ENCODE assay signal across 17 cellular contexts in the genomic region with DNA sequence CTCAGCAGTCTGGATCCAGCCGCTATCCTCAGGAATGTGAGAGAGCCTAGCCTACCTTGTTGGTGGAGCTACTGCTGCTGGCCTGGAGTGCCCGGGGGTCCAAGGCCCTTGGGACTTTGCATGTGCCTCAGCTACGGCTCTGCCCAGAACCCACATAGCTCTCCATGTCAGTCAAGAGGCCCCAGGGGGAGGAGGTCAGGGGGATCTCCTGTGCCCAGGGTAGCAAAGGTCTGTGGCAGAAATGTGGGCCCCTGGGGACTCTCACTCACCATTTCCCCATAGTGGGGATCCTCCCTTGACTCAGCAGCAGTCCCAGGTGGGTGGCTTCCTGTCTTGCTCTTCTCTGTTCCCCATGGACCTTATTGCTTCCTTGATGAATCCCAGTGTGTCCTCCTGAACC.
A peak's percentile ranks its signal among the peaks of the same experiment; 100 is the strongest.
DNase-seq lines count a peak whose midpoint lies in the region; ATAC-seq lines count a peak whose summit lies in the region.
"Had no signal": no experiment of that assay in that cellular context is flagged by ENCODE, and none has a peak within 500 bp of the region (broad histone marks: within the 10 kb centered on the region; RNA-seq: fewer than 3 reads in every experiment).

No MANE protein-coding gene starts in this region.

- peaks cover 2% of the 10 kb centered on the region for H3K9me3 ChIP-seq in iPS-18c (ENCODE audit: control insufficient read depth, insufficient read depth, low read length)

- peak overlapping the region; percentile 15; the same call in 1 of the 2 replicates for H3K4me3 ChIP-seq in iPS-18c (ENCODE audit: insufficient read depth, low read depth, low read length)
- H3K4me3 ChIP-seq: coronary artery, lung, spleen had no signal

- ATAC-seq in GM18909 (IDR thresholded peaks at IDR 0.05; ENCODE audit: poor library complexity, unreplicated experiment) (peak; percentile 62), GM21737 (IDR thresholded peaks at IDR 0.05; ENCODE audit: unreplicated experiment) (peak; percentile 71), HG03095 (IDR thresholded peaks at IDR 0.05; ENCODE audit: unreplicated experiment) (peak; percentile 67), GM21515 (IDR thresholded peaks at IDR 0.05; ENCODE audit: unreplicated experiment) (no peak), HG03571 (IDR thresholded peaks at IDR 0.05; ENCODE audit: unreplicated experiment) (no peak)

- DNase-seq in activated gamma-delta T cell treated with Interleukin-2 at 50 U/mL for 16 hours (no peak), OCI-M1 (lab: John Stamatoyannopoulos, UW) (no peak)
- DNase-seq: amygdala; CD4-positive, CD25-positive, alpha-beta regulatory T cell; GDM1; NCI-H187 treated with DMSO at 0.1 percent for 48 hours; occipital lobe; SIG-M5; spleen had no signal

Comparison
In these comparisons a context has a peak if more than half of its experiments do, and no peak if none do; other contexts are left out.
1. ATAC-seq: peak in GM18909 (single experiment), GM21737 (single experiment) and HG03095 (single experiment); none in GM21515 (single experiment) and HG03571 (single experiment).